In the genomic region with DNA sequence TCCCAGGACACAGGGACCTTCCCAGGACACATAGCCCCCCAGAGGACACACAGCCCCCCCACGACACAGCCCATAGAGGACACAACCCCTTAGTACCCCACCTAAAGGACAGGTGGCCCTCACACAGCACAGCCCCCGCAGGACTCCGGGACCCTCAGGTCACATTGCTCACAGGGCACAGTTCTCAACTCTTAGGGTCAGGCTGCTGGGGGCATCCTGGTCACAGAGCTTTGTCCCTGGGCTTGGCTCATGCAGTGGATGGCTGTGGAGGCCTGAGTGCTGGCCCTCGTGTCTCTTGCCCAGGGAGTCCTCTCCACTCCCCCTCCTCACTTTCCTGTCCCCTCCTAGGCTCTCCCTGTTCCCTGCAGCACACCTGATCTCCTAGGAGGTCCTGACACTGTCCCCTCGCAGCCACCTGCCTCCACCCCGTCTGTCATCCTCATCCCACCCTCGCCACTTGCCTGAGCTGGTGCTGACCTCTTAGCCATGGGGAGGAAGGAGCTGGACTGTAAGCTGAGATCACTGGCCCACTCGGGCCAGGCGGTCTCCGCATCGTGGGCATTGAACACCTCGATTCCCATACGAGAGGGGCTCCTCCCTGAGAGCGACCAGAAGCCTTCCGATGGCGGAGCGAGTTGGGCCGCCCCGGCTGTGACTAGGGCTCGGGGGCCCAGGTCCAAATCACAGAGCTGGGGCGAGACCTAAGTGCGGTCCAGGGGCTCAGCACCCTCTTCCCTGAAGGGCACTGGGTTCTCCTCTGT, we compare ENCODE assay signal across 10 cellular contexts. TPM values are rescaled to one million over a fixed set of nuclear protein-coding genes. Genes with fewer than 3 reads are reported as not detected.
DNase-seq lines count a peak whose midpoint lies in the region; ATAC-seq and TF ChIP-seq lines count a peak whose summit lies in the region.
"Had no signal": no experiment of that assay in that cellular context is flagged by ENCODE, and none has a peak within 500 bp of the region (broad histone marks: within the 10 kb centered on the region; RNA-seq: fewer than 3 reads in every experiment).

No MANE protein-coding gene starts in this region.

- H3K27ac ChIP-seq in tibial artery = peak overlapping the region; percentile 86 to 98
- H3K27ac ChIP-seq: epithelial cell of prostate, PC-9 had no signal

- peaks cover 15% of the 10 kb centered on the region for H3K27me3 Mint-ChIP-seq in activated naive CD4-positive, alpha-beta T cell treated with anti-CD3 and anti-CD28 coated beads, Interleukin-2, amount 10 ng/mL, durations not matched to agents 7 days and 5 days
- H3K27me3 Mint-ChIP-seq in activated T-helper 1 cell treated with anti-CD3 and anti-CD28 coated beads, Interleukin-12 subunit alpha, Interleukin-12 subunit beta, Interleukin-2, Interleukin-4 antibody, amounts not matched to agents 30 ng/mL and 10 ng/mL and 1 ng/mL, durations not matched to agents 14 hours and 24 hours and 36 hours (ENCODE audit: insufficient read depth) = no peaks in the 10 kb centered on the region
- no peaks in the 10 kb centered on the region for H3K27me3 Mint-ChIP-seq in mesothelial cell of epicardium (ENCODE audit: low read depth)

- intact Hi-C loops in activated T-helper 1 cell treated with anti-CD3 and anti-CD28 coated beads, Interleukin-12 subunit alpha, Interleukin-12 subunit beta, Interleukin-2, Interleukin-4 antibody, amounts not matched to agents 30 ng/mL and 10 ng/mL and 1 ng/mL, durations not matched to agents 14 hours and 24 hours and 36 hours (cut with micrococcal nuclease) = loop anchor here (2.0 to 5.0 kb wide), 2 partner anchors 57 to 401 kb away; no protein-coding TSS in a partner anchor
- intact Hi-C loops in tibial artery (cut with DNase I; ENCODE audit: low total_unique reads) = loop anchor here (5.0 kb wide), 1 partner anchor 103 kb away; the partner anchor contains the start of gene TBCD

- peak overlapping the region; percentile 62 for H3K27ac Mint-ChIP-seq in activated naive CD4-positive, alpha-beta T cell treated with anti-CD3 and anti-CD28 coated beads, Interleukin-2, amount 10 ng/mL, durations not matched to agents 7 days and 5 days
- H3K27ac Mint-ChIP-seq in activated T-helper 1 cell treated with anti-CD3 and anti-CD28 coated beads, Interleukin-12 subunit alpha, Interleukin-12 subunit beta, Interleukin-2, Interleukin-4 antibody, amounts not matched to agents 30 ng/mL and 10 ng/mL and 1 ng/mL, durations not matched to agents 14 hours and 24 hours and 36 hours = peak overlapping the region; percentile 49
- peak overlapping the region; percentile 32 for H3K27ac Mint-ChIP-seq in mesothelial cell of epicardium

- H3K4me1 ChIP-seq in tibial artery = peaks cover 0 to 37% (median 23%) of the 10 kb centered on the region in 4 donors

- no peaks in the 10 kb centered on the region for H3K9me3 ChIP-seq in tibial artery

- no peaks in the 10 kb centered on the region for H3K27me3 ChIP-seq in tibial artery

- peak overlapping the region; percentile 46 for H3K4me3 Mint-ChIP-seq in activated naive CD4-positive, alpha-beta T cell treated with anti-CD3 and anti-CD28 coated beads, Interleukin-2, amount 10 ng/mL, durations not matched to agents 7 days and 5 days
- peak overlapping the region; percentile 56 for H3K4me3 Mint-ChIP-seq in activated T-helper 1 cell treated with anti-CD3 and anti-CD28 coated beads, Interleukin-12 subunit alpha, Interleukin-12 subunit beta, Interleukin-2, Interleukin-4 antibody, amounts not matched to agents 30 ng/mL and 10 ng/mL and 1 ng/mL, durations not matched to agents 14 hours and 24 hours and 36 hours
- peak overlapping the region; percentile 24 for H3K4me3 Mint-ChIP-seq in mesothelial cell of epicardium

- TF ChIP-seq CTCF in mesothelial cell of epicardium (IDR thresholded peaks at IDR 0.05; ENCODE audit: unreplicated experiment) (no peak), tibial artery (IDR thresholded peaks at IDR 0.05) (no peak)

- CTCF ChIA-PET in activated naive CD4-positive, alpha-beta T cell treated with anti-CD3 and anti-CD28 coated beads, Interleukin-2, amount 10 ng/mL, durations not matched to agents 7 days and 5 days (lab: Charles Lee) = no interaction called here

- DNase-seq in activated naive CD4-positive, alpha-beta T cell treated with anti-CD3 and anti-CD28 coated beads, Interleukin-2, amount 10 ng/mL, durations not matched to agents 7 days and 5 days = no peak
- DNase-seq in activated naive CD4-positive, alpha-beta T cell treated with anti-CD3 and anti-CD28 coated beads, Interleukin-2, amount 50 U/mL, for 16 hours = no peak
- DNase-seq in activated T-helper 1 cell treated with anti-CD3 and anti-CD28 coated beads, Interleukin-12 subunit alpha, Interleukin-12 subunit beta, Interleukin-2, Interleukin-4 antibody, amounts not matched to agents 30 ng/mL and 10 ng/mL and 1 ng/mL, durations not matched to agents 14 hours and 24 hours and 36 hours (ENCODE audit: low spot score) = no peak
- DNase-seq in mesothelial cell of epicardium (ENCODE audit: low spot score in 2 of 2, unreplicated experiment in 2 of 2) (no peak), tibial artery (no peak), HK-2 (ENCODE audit: unreplicated experiment) (no peak)

- H3K4me3 ChIP-seq in tibial artery = no peak overlapping the region

- peaks cover 0 to 3% (median under 1%) of the 10 kb centered on the region in 3 donors for H3K36me3 ChIP-seq in tibial artery

- no peak for ATAC-seq in HG02870 (IDR thresholded peaks at IDR 0.05; ENCODE audit: unreplicated experiment)
- ATAC-seq in GM18861 (IDR thresholded peaks at IDR 0.05; ENCODE audit: unreplicated experiment) = no peak

- peaks cover 9% of the 10 kb centered on the region for H3K36me3 Mint-ChIP-seq in activated naive CD4-positive, alpha-beta T cell treated with anti-CD3 and anti-CD28 coated beads, Interleukin-2, amount 10 ng/mL, durations not matched to agents 7 days and 5 days
- H3K36me3 Mint-ChIP-seq in activated T-helper 1 cell treated with anti-CD3 and anti-CD28 coated beads, Interleukin-12 subunit alpha, Interleukin-12 subunit beta, Interleukin-2, Interleukin-4 antibody, amounts not matched to agents 30 ng/mL and 10 ng/mL and 1 ng/mL, durations not matched to agents 14 hours and 24 hours and 36 hours (ENCODE audit: low read depth) = peaks cover 4% of the 10 kb centered on the region
- peaks cover 4% of the 10 kb centered on the region for H3K36me3 Mint-ChIP-seq in mesothelial cell of epicardium

- H3K9me3 Mint-ChIP-seq in activated naive CD4-positive, alpha-beta T cell treated with anti-CD3 and anti-CD28 coated beads, Interleukin-2, amount 10 ng/mL, durations not matched to agents 7 days and 5 days = no peaks in the 10 kb centered on the region
- no peaks in the 10 kb centered on the region for H3K9me3 Mint-ChIP-seq in activated T-helper 1 cell treated with anti-CD3 and anti-CD28 coated beads, Interleukin-12 subunit alpha, Interleukin-12 subunit beta, Interleukin-2, Interleukin-4 antibody, amounts not matched to agents 30 ng/mL and 10 ng/mL and 1 ng/mL, durations not matched to agents 14 hours and 24 hours and 36 hours
- no peaks in the 10 kb centered on the region for H3K9me3 Mint-ChIP-seq in mesothelial cell of epicardium

- peaks cover 23% of the 10 kb centered on the region for H3K4me1 Mint-ChIP-seq in activated naive CD4-positive, alpha-beta T cell treated with anti-CD3 and anti-CD28 coated beads, Interleukin-2, amount 10 ng/mL, durations not matched to agents 7 days and 5 days
- H3K4me1 Mint-ChIP-seq in activated T-helper 1 cell treated with anti-CD3 and anti-CD28 coated beads, Interleukin-12 subunit alpha, Interleukin-12 subunit beta, Interleukin-2, Interleukin-4 antibody, amounts not matched to agents 30 ng/mL and 10 ng/mL and 1 ng/mL, durations not matched to agents 14 hours and 24 hours and 36 hours (ENCODE audit: low read depth) = peaks cover 18% of the 10 kb centered on the region
- peaks cover 13% of the 10 kb centered on the region for H3K4me1 Mint-ChIP-seq in mesothelial cell of epicardium

RNA-seq across cellular contexts. Expression of gene WDR45B, which starts 1.4 kb away (rescaled TPM):
- total RNA-seq in activated T-helper 1 cell treated with anti-CD3 and anti-CD28 coated beads, Interleukin-12 subunit alpha, Interleukin-12 subunit beta, Interleukin-2, Interleukin-4 antibody, amounts not matched to agents 30 ng/mL and 10 ng/mL and 1 ng/mL, durations not matched to agents 14 hours and 24 hours and 36 hours = 55.1 and 56.7 TPM in 2 replicates
- 90.2 to 93.3 TPM (median 92.3 TPM) in 3 replicates for total RNA-seq in mesothelial cell of epicardium

RNA-seq across cellular contexts. Expression of gene RAB40B, which starts 48.8 kb away (rescaled TPM):
- 3.6 and 5.2 TPM in 2 replicates for total RNA-seq in activated T-helper 1 cell treated with anti-CD3 and anti-CD28 coated beads, Interleukin-12 subunit alpha, Interleukin-12 subunit beta, Interleukin-2, Interleukin-4 antibody, amounts not matched to agents 30 ng/mL and 10 ng/mL and 1 ng/mL, durations not matched to agents 14 hours and 24 hours and 36 hours
- total RNA-seq in mesothelial cell of epicardium = 25.0 to 26.5 TPM (median 25.5 TPM) in 3 replicates
